In the genomic region with DNA sequence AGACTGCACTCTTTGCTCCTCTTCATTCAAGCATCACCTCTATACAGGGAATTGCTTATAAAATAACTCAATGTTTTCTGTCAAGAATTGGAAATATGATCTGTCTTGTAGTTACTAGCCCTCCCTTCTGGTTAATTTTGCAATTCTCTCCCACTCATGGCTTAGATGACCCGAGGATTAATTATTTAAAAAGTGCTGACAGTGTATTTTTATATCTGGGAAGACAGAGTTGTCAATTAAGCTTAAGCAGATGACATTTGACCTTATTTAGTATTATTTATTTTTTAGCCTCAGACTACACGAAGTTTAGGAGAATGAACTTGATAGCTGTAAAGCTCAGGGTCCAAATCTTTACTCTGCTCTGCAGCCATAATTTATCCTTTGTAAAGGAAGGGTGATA, we compare ENCODE assay signal across 22 cellular contexts.
"Had no signal": no experiment of that assay in that cellular context is flagged by ENCODE, and none has a peak within 500 bp of the region (broad histone marks: within the 10 kb centered on the region; RNA-seq: fewer than 3 reads in every experiment).

No MANE protein-coding gene starts in this region.

- H3K27ac ChIP-seq: RWPE1 had no signal

- H3K9me3 Mint-ChIP-seq: T-helper 1 cell treated with Interleukin-12 subunit alpha and Interleukin-12 subunit beta and Interleukin-4 antibody, amounts not matched to agents 30 μg/mL and 1 μg/mL, for 36 hours had no signal

- H3K36me3 Mint-ChIP-seq: IgD-negative memory B cell, T-cell had no signal

- H3K27me3 Mint-ChIP-seq: IgD-negative memory B cell, T-cell had no signal

- H3K27ac Mint-ChIP-seq: IgD-negative memory B cell; T-cell; T-helper 1 cell treated with Interleukin-12 subunit alpha and Interleukin-12 subunit beta and Interleukin-4 antibody, amounts not matched to agents 30 μg/mL and 1 μg/mL, for 36 hours had no signal

- ATAC-seq: Panc1, PC-3, T-cell had no signal

- H3K9me3 ChIP-seq: SK-N-SH had no signal

- H3K9ac ChIP-seq: SK-N-SH had no signal

- DNase-seq: KBM-7; MV-4-11; NCI-H1048; NCI-H1694; NCI-H2029; NCI-H2081 treated with DMSO at 0.1 percent for 48 hours; NCI-H2171 treated with DMSO at 0.1 percent for 48 hours; NCI-H345; NCI-H446 treated with DMSO at 0.1 percent for 48 hours; NCI-H510A treated with DMSO at 0.1 percent for 48 hours; NCI-H526 treated with DMSO at 0.1 percent for 48 hours; NCI-H748 treated with DMSO at 0.1 percent for 48 hours; NK-92 treated with Interleukin-12 subunit alpha and Interleukin-12 subunit beta, amount 100 ng/mL, for 24 hours; PC-3; SHP77; SK-N-SH; SW 1271; T-cell had no signal

- H3K4me1 Mint-ChIP-seq: T-cell had no signal

- H3K4me3 Mint-ChIP-seq: IgD-negative memory B cell; T-cell; T-helper 1 cell treated with Interleukin-12 subunit alpha and Interleukin-12 subunit beta and Interleukin-4 antibody, amounts not matched to agents 30 μg/mL and 1 μg/mL, for 36 hours had no signal

- H3K4me2 ChIP-seq: SK-N-SH had no signal
